In the genomic region with DNA sequence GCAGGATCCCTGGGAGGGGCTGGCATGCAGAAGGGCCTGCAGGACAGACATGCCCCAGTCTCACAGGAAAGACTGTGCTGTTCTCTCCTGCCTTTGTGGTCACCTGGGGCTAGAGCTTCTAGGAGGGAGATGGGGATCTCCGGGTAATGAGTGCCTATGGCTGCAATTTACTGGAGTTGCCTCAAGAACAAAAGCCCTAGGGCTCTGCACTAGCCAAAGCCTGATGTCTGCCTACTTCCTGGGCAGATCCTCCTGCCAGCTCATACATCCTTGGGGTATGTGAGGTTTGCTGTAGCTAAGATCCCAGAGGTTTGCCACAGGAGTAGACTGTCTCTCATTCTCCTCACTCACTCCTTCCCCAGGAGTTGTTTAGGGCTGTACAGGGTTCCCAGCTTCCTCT, we compare ENCODE assay signal across 23 cellular contexts.
DNase-seq lines count a peak whose midpoint lies in the region; ATAC-seq and TF ChIP-seq lines count a peak whose summit lies in the region.
"Had no signal": no experiment of that assay in that cellular context is flagged by ENCODE, and none has a peak within 500 bp of the region (broad histone marks: within the 10 kb centered on the region; RNA-seq: fewer than 3 reads in every experiment).

No MANE protein-coding gene starts in this region.

- no peaks in the 10 kb centered on the region for H3K36me3 ChIP-seq in GM23338 (ENCODE audit: insufficient read depth)
- H3K36me3 ChIP-seq: Peyer's patch, SJSA1 had no signal

- no peak overlapping the region for H3K27ac Mint-ChIP-seq in GM23338
- H3K27ac Mint-ChIP-seq in activated T-helper 17 cell treated with anti-CD3 and anti-CD28 coated beads, Interleukin-2, amount 50 U/mL, for 72 hours: no peak overlapping the region
- no peak overlapping the region for H3K27ac Mint-ChIP-seq in T-helper 2 cell treated with Interferon-gamma antibody and Interleukin-4, amounts not matched to agents 5 μg/mL and 100 μg/mL, for 36 hours

- no peak for DNase-seq in GM23338 (ENCODE audit: low spot score)
- peak; percentile 77 for DNase-seq in NCI-H69 (lab: John Stamatoyannopoulos, UW)
- peak; percentile 28 for DNase-seq in epithelial cell of esophagus (ENCODE audit: low read depth)
- DNase-seq in kidney glomerular epithelial cell (lab: John Stamatoyannopoulos, UW): peak; percentile 14
- no peak for DNase-seq in KBM-7
- no peak for DNase-seq in T-helper 2 cell treated with Interferon-gamma antibody and Interleukin-4, amounts not matched to agents 5 μg/mL and 100 μg/mL, for 36 hours (ENCODE audit: low spot score)
- DNase-seq: Calu3; CD8-positive, alpha-beta memory T cell; DMS153; GOT3; Kasumi-1; NCI-H1092 treated with DMSO at 0.1 percent for 48 hours; NCI-H1436 treated with DMSO at 0.1 percent for 48 hours; NCI-H1930; NCI-H2227 treated with DMSO at 0.1 percent for 48 hours; NCI-H510A treated with DMSO at 0.1 percent for 48 hours; NCI-H82; Peyer's patch had no signal

- H3K79me2 ChIP-seq in GM23338 (replicated peaks; ENCODE audit: insufficient read depth): no peaks in the 10 kb centered on the region

- H3K4me3 ChIP-seq in GM23338 (no peak overlapping the region), epithelial cell of esophagus (ENCODE audit: low read length) (no peak overlapping the region)
- H3K4me3 ChIP-seq: Peyer's patch, SJSA1 had no signal

- no peaks in the 10 kb centered on the region for H3K9me3 Mint-ChIP-seq in GM23338
- H3K9me3 Mint-ChIP-seq in activated T-helper 17 cell treated with anti-CD3 and anti-CD28 coated beads, Interleukin-2, amount 50 U/mL, for 72 hours: no peaks in the 10 kb centered on the region
- no peaks in the 10 kb centered on the region for H3K9me3 Mint-ChIP-seq in T-helper 2 cell treated with Interferon-gamma antibody and Interleukin-4, amounts not matched to agents 5 μg/mL and 100 μg/mL, for 36 hours

- peak overlapping the region; percentile 45; the same call in 1 of the 2 replicates for H2AFZ ChIP-seq in GM23338

- in situ Hi-C loops in KBM-7 (cut with MboI; ENCODE audit: low pct_unique_long_range_greater_than_20kb, low sequenced_read_pairs): no loop called here

- peaks cover 4% of the 10 kb centered on the region for H3K27me3 Mint-ChIP-seq in GM23338 (ENCODE audit: insufficient read depth, low read depth, poor library complexity)
- H3K27me3 Mint-ChIP-seq in activated T-helper 17 cell treated with anti-CD3 and anti-CD28 coated beads, Interleukin-2, amount 50 U/mL, for 72 hours: no peaks in the 10 kb centered on the region
- H3K27me3 Mint-ChIP-seq in T-helper 2 cell treated with Interferon-gamma antibody and Interleukin-4, amounts not matched to agents 5 μg/mL and 100 μg/mL, for 36 hours (ENCODE audit: low read depth): no peaks in the 10 kb centered on the region
- H3K27me3 Mint-ChIP-seq: CD8-positive, alpha-beta memory T cell had no signal

- H3K4me1 Mint-ChIP-seq in GM23338: peaks cover 10% of the 10 kb centered on the region
- no peaks in the 10 kb centered on the region for H3K4me1 Mint-ChIP-seq in activated T-helper 17 cell treated with anti-CD3 and anti-CD28 coated beads, Interleukin-2, amount 50 U/mL, for 72 hours
- H3K4me1 Mint-ChIP-seq in T-helper 2 cell treated with Interferon-gamma antibody and Interleukin-4, amounts not matched to agents 5 μg/mL and 100 μg/mL, for 36 hours (ENCODE audit: low read depth): no peaks in the 10 kb centered on the region
- H3K4me1 Mint-ChIP-seq: CD8-positive, alpha-beta memory T cell had no signal

- H3K36me3 Mint-ChIP-seq in GM23338 (ENCODE audit: low read depth): no peaks in the 10 kb centered on the region
- no peaks in the 10 kb centered on the region for H3K36me3 Mint-ChIP-seq in activated T-helper 17 cell treated with anti-CD3 and anti-CD28 coated beads, Interleukin-2, amount 50 U/mL, for 72 hours (ENCODE audit: low read depth)
- H3K36me3 Mint-ChIP-seq in T-helper 2 cell treated with Interferon-gamma antibody and Interleukin-4, amounts not matched to agents 5 μg/mL and 100 μg/mL, for 36 hours (ENCODE audit: low read depth): no peaks in the 10 kb centered on the region
- H3K36me3 Mint-ChIP-seq: CD8-positive, alpha-beta memory T cell had no signal

- H3K4me3 Mint-ChIP-seq in GM23338: no peak overlapping the region
- no peak overlapping the region for H3K4me3 Mint-ChIP-seq in activated T-helper 17 cell treated with anti-CD3 and anti-CD28 coated beads, Interleukin-2, amount 50 U/mL, for 72 hours
- H3K4me3 Mint-ChIP-seq in T-helper 2 cell treated with Interferon-gamma antibody and Interleukin-4, amounts not matched to agents 5 μg/mL and 100 μg/mL, for 36 hours: no peak overlapping the region
- H3K4me3 Mint-ChIP-seq: CD8-positive, alpha-beta memory T cell had no signal

- ATAC-seq in GM23338 (no peak), HG02870 (IDR thresholded peaks at IDR 0.05; ENCODE audit: unreplicated experiment) (no peak)
- ATAC-seq in activated T-helper 17 cell treated with anti-CD3 and anti-CD28 coated beads, Interleukin-2, amount 50 U/mL, for 72 hours (replicated peaks): no peak
- ATAC-seq: HCT116 had no signal

- no peaks in the 10 kb centered on the region for H3K4me1 ChIP-seq in GM23338 (ENCODE audit: insufficient read depth)
- H3K4me1 ChIP-seq: Peyer's patch, SJSA1 had no signal

- no peak overlapping the region for H3K27ac ChIP-seq in GM23338 (ENCODE audit: low read depth)
- H3K27ac ChIP-seq: C4-2B, Peyer's patch, SJSA1 had no signal

- TF ChIP-seq CTCF in GM23338 (conservative IDR thresholded peaks at IDR 0.05; ENCODE audit: low read depth in 2 of 2): no peak
- TF ChIP-seq CTCF in epithelial cell of esophagus (IDR thresholded peaks at IDR 0.05; ENCODE audit: insufficient read depth, low read depth, low read length, missing control alignments): no peak

- H3K27me3 ChIP-seq in GM23338 (ENCODE audit: insufficient read depth): no peaks in the 10 kb centered on the region
- H3K27me3 ChIP-seq: Peyer's patch, SJSA1 had no signal

- no peaks in the 10 kb centered on the region for H4K20me1 ChIP-seq in GM23338 (replicated peaks; ENCODE audit: insufficient read depth)

- H3K9me2 ChIP-seq in GM23338 (ENCODE audit: insufficient read depth): no peaks in the 10 kb centered on the region

- H3F3A ChIP-seq in GM23338 (replicated peaks; ENCODE audit: low read depth): no peaks in the 10 kb centered on the region

- H3K4me2 ChIP-seq in GM23338: no peak overlapping the region

TF ChIP-seq in GM23338, 12 proteins besides CTCF, POLR2A, EP300 and RAD21 (continues in another document):
- no peak for TF ChIP-seq EZH2phosphoT487 (IDR thresholded peaks at IDR 0.05; ENCODE audit: unreplicated experiment)
- TF ChIP-seq NANOG (IDR thresholded peaks at IDR 0.05; ENCODE audit: borderline replicate concordance): no peak
- no peak for TF ChIP-seq ZNF114 (CRISPR knock-in tag; IDR thresholded peaks at IDR 0.05)
- TF ChIP-seq, protein P1, sequence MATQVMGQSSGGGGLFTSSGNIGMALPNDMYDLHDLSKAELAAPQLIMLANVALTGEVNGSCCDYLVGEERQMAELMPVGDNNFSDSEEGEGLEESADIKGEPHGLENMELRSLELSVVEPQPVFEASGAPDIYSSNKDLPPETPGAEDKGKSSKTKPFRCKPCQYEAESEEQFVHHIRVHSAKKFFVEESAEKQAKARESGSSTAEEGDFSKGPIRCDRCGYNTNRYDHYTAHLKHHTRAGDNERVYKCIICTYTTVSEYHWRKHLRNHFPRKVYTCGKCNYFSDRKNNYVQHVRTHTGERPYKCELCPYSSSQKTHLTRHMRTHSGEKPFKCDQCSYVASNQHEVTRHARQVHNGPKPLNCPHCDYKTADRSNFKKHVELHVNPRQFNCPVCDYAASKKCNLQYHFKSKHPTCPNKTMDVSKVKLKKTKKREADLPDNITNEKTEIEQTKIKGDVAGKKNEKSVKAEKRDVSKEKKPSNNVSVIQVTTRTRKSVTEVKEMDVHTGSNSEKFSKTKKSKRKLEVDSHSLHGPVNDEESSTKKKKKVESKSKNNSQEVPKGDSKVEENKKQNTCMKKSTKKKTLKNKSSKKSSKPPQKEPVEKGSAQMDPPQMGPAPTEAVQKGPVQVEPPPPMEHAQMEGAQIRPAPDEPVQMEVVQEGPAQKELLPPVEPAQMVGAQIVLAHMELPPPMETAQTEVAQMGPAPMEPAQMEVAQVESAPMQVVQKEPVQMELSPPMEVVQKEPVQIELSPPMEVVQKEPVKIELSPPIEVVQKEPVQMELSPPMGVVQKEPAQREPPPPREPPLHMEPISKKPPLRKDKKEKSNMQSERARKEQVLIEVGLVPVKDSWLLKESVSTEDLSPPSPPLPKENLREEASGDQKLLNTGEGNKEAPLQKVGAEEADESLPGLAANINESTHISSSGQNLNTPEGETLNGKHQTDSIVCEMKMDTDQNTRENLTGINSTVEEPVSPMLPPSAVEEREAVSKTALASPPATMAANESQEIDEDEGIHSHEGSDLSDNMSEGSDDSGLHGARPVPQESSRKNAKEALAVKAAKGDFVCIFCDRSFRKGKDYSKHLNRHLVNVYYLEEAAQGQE (IDR thresholded peaks at IDR 0.05; ENCODE audit: unreplicated experiment): no peak

Comparison
In these comparisons a context has a peak if more than half of its experiments do, and no peak if none do; other contexts are left out.
1. DNase-seq: peak in NCI-H69 (single experiment), epithelial cell of esophagus (single experiment) and kidney glomerular epithelial cell (single experiment); none in GM23338 (single experiment), KBM-7 (single experiment) and T-helper 2 cell treated with Interferon-gamma antibody and Interleukin-4, amounts not matched to agents 5 μg/mL and 100 μg/mL, for 36 hours (single experiment).